Comparison of ENCODE assay signal across 13 cellular contexts in the genomic region with DNA sequence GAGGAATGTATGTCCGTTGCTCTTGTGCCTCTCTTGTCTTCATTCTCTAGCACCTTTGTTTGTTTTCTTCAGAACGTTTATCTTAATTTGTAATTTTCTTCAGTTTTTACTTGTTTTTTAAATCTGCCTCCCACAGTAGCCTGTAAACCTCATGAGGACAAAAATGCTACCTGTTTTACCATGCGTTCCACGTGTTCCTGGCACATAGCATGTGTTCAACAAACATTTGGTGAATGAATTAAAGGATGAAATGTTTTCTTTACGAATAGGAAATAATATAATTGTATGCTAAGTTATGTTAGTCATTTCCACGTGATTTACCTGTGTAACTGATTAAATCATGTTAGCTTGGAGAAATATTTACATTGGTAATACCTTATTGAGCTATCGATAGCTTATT. TPM values are rescaled to one million over a fixed set of nuclear protein-coding genes. Genes with fewer than 3 reads are reported as not detected.
DNase-seq lines count a peak whose midpoint lies in the region; ATAC-seq and TF ChIP-seq lines count a peak whose summit lies in the region.
"Had no signal": no experiment of that assay in that cellular context is flagged by ENCODE, and none has a peak within 500 bp of the region (broad histone marks: within the 10 kb centered on the region; RNA-seq: fewer than 3 reads in every experiment).

No MANE protein-coding gene starts in this region.

- no peak for TF ChIP-seq RAD21 in HCT116 (IDR thresholded peaks at IDR 0.05; ENCODE audit: low read depth)

- no peak for TF ChIP-seq POLR2A in HCT116 (IDR thresholded peaks at IDR 0.05; ENCODE audit: borderline replicate concordance, extremely low read depth, insufficient read depth, insufficient read length)

- TF ChIP-seq CTCF in HCT116 (IDR thresholded peaks at IDR 0.05 in 2 of 3, conservative IDR thresholded peaks at IDR 0.05 in 1 of 3; ENCODE audit: borderline replicate concordance in 1 of 3, insufficient read depth in 1 of 3, low read depth in 2 of 3, low read length in 2 of 3) (no peak), lower lobe of right lung (IDR thresholded peaks at IDR 0.05) (no peak)

- peaks cover 75% of the 10 kb centered on the region for H3K79me2 ChIP-seq in HCT116 (ENCODE audit: insufficient read depth, low read length)

- H3K4me3 Mint-ChIP-seq in activated naive CD8-positive, alpha-beta T cell, result peak overlapping the region; percentile 100

- H3K27me3 ChIP-seq in BLaER1 (no peaks in the 10 kb centered on the region), HCT116 (ENCODE audit: insufficient read depth, low read length) (no peaks in the 10 kb centered on the region), lower lobe of right lung (ENCODE audit: low read depth) (no peaks in the 10 kb centered on the region)
- H3K27me3 ChIP-seq: stomach had no signal

- peaks cover 12% of the 10 kb centered on the region for H3K9me3 Mint-ChIP-seq in activated naive CD8-positive, alpha-beta T cell (ENCODE audit: low read depth)

- BruUV-seq in HCT116 (replicated peaks; lab: Mats Ljungman, UMichigan), result no TSS peak

- ATAC-seq in HCT116 (no peak), lower lobe of right lung (no peak)
- ATAC-seq: left lobe of liver had no signal

- RAD21 ChIA-PET in HCT116 (lab: Charles Lee; ENCODE audit: low non-redundant PET in 1 of 2, low total read pairs in 2 of 2, uncharacterized antibody in 2 of 2, unreplicated experiment in 2 of 2), result no interaction called here

- no peak overlapping the region for H2AFZ ChIP-seq in HCT116 (ENCODE audit: low read depth, low read length, poor library complexity, severe bottlenecking)

- CTCF ChIA-PET in HCT116 (lab: Charles Lee), result no interaction called here

- POLR2A ChIA-PET in HCT116 (lab: Charles Lee), result no interaction called here

- H3K27me3 Mint-ChIP-seq in activated naive CD8-positive, alpha-beta T cell, result no peaks in the 10 kb centered on the region

- peaks cover 34% of the 10 kb centered on the region for H3K36me3 Mint-ChIP-seq in activated naive CD8-positive, alpha-beta T cell

- H3K36me3 ChIP-seq in BLaER1 (peaks cover 61% of the 10 kb centered on the region), HCT116 (ENCODE audit: control insufficient read depth in 1 of 2, insufficient read depth in 2 of 2, low read length in 2 of 2) (peaks cover 2 to 31% of the 10 kb centered on the region in 2 experiments; a peak in 2 of 4 replicates), lower lobe of right lung (peaks cover 17% of the 10 kb centered on the region)

- H3K4me1 ChIP-seq in BLaER1, result peaks cover 25% of the 10 kb centered on the region
- H3K4me1 ChIP-seq in HCT116 (ENCODE audit: control insufficient read depth in 1 of 2, insufficient read depth in 2 of 2, low read length in 2 of 2), result peaks cover 7 to 13% of the 10 kb centered on the region in 2 experiments; a peak in 2 of 4 replicates
- peaks cover 34% of the 10 kb centered on the region for H3K4me1 ChIP-seq in lower lobe of right lung

- no peak for DNase-seq in HCT116 (ENCODE audit: low read depth, low spot score)
- DNase-seq in lower lobe of right lung, result no peak
- no peak for DNase-seq in NCI-H82 (lab: John Stamatoyannopoulos, UW)
- no peak for DNase-seq in activated effector memory CD4-positive, alpha-beta T cell treated with Interleukin-2 at 50 U/mL for 16 hours
- DNase-seq in NCI-H1930 (lab: John Stamatoyannopoulos, UW), result no peak
- DNase-seq in T-helper 9 cell, result no peak
- DNase-seq: activated naive CD4-positive, alpha-beta T cell; HCEC 1CT; NCI-H2171; stomach had no signal

- H3K4me3 ChIP-seq in BLaER1 (peak overlapping the region; percentile 98; the same call in 1 of the 2 replicates), HCT116 (replicated peaks in 1 of 2; ENCODE audit: low read depth in 1 of 2, low read length in 2 of 2) (no peak overlapping the region), lower lobe of right lung (peak overlapping the region; percentile 99)

- H3K4me1 Mint-ChIP-seq in activated naive CD8-positive, alpha-beta T cell (ENCODE audit: low read depth), result peaks cover 66% of the 10 kb centered on the region

- H3K9ac ChIP-seq in BLaER1 (peak overlapping the region; percentile 99; the same call in 1 of the 2 replicates), HCT116 (ENCODE audit: low read length) (no peak overlapping the region)

- H4K20me1 ChIP-seq in BLaER1, result peaks cover 68% of the 10 kb centered on the region
- H4K20me1 ChIP-seq in HCT116 (ENCODE audit: insufficient read depth), result peaks cover 4% of the 10 kb centered on the region; the same call in 1 of the 2 replicates

- H3K27ac ChIP-seq in BLaER1, result no peak overlapping the region
- H3K27ac ChIP-seq in HCT116 (ENCODE audit: low read depth, low read length), result no peak overlapping the region
- no peak overlapping the region for H3K27ac ChIP-seq in lower lobe of right lung

- peak overlapping the region; percentile 87 for H3K4me2 ChIP-seq in BLaER1
- H3K4me2 ChIP-seq in HCT116 (ENCODE audit: low read length), result peak overlapping the region; percentile 78; the same call in 1 of the 2 replicates

- H3K9me3 ChIP-seq in BLaER1, result peaks cover 33% of the 10 kb centered on the region
- peaks cover 5 to 10% of the 10 kb centered on the region in 2 experiments; a peak in 2 of 4 replicates for H3K9me3 ChIP-seq in HCT116 (ENCODE audit: control insufficient read depth in 1 of 2, insufficient read depth in 1 of 2, low read depth in 1 of 2, low read length in 2 of 2)
- peaks cover 14% of the 10 kb centered on the region for H3K9me3 ChIP-seq in lower lobe of right lung

- intact Hi-C loops in HCT116 (cut with micrococcal nuclease) (no loop called here), lower lobe of right lung (cut with DNase I) (no loop called here)

- peak overlapping the region; percentile 75 for H3K27ac Mint-ChIP-seq in activated naive CD8-positive, alpha-beta T cell

- no peaks in the 10 kb centered on the region for H3K9me2 ChIP-seq in HCT116 (ENCODE audit: insufficient read depth)

TF ChIP-seq in HCT116, 20 proteins besides CTCF, POLR2A, EP300 and RAD21:
- TF ChIP-seq EZH2phosphoT487 (IDR thresholded peaks at IDR 0.05; ENCODE audit: borderline replicate concordance) (no peak), CEBPB (IDR thresholded peaks at IDR 0.05; ENCODE audit: low read depth) (no peak), ZFX (IDR thresholded peaks at IDR 0.05) (no peak), ZNF274 (IDR thresholded peaks at IDR 0.05; ENCODE audit: low read depth, low read length) (no peak), ELF1 (IDR thresholded peaks at IDR 0.05; ENCODE audit: borderline replicate concordance, low read depth) (no peak), CBX3 (IDR thresholded peaks at IDR 0.05; ENCODE audit: low read depth) (no peak), EGR1 (IDR thresholded peaks at IDR 0.05; ENCODE audit: low read depth) (no peak), POLR2AphosphoS5 (IDR thresholded peaks at IDR 0.05; ENCODE audit: low read depth, low read length) (no peak), TCF7L2 (IDR thresholded peaks at IDR 0.05; ENCODE audit: borderline replicate concordance, extremely low read depth, insufficient read depth, insufficient read length) (no peak), SRF (IDR thresholded peaks at IDR 0.05; ENCODE audit: low read depth) (no peak), JUND (IDR thresholded peaks at IDR 0.05) (no peak), SP1 (IDR thresholded peaks at IDR 0.05; ENCODE audit: low read depth) (no peak), EZH2 (IDR thresholded peaks at IDR 0.05) (no peak), FOSL1 (IDR thresholded peaks at IDR 0.05; ENCODE audit: low read depth) (no peak), YY1 (IDR thresholded peaks at IDR 0.05; ENCODE audit: extremely low read depth, insufficient replicate concordance, low read depth, low read length) (no peak)
- TF ChIP-seq, protein P1, sequence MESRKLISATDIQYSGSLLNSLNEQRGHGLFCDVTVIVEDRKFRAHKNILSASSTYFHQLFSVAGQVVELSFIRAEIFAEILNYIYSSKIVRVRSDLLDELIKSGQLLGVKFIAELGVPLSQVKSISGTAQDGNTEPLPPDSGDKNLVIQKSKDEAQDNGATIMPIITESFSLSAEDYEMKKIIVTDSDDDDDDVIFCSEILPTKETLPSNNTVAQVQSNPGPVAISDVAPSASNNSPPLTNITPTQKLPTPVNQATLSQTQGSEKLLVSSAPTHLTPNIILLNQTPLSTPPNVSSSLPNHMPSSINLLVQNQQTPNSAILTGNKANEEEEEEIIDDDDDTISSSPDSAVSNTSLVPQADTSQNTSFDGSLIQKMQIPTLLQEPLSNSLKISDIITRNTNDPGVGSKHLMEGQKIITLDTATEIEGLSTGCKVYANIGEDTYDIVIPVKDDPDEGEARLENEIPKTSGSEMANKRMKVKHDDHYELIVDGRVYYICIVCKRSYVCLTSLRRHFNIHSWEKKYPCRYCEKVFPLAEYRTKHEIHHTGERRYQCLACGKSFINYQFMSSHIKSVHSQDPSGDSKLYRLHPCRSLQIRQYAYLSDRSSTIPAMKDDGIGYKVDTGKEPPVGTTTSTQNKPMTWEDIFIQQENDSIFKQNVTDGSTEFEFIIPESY (IDR thresholded peaks at IDR 0.05; ENCODE audit: extremely low read depth, insufficient replicate concordance, low read length), result no peak
- TF ChIP-seq, protein P2, sequence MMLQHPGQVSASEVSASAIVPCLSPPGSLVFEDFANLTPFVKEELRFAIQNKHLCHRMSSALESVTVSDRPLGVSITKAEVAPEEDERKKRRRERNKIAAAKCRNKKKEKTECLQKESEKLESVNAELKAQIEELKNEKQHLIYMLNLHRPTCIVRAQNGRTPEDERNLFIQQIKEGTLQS (IDR thresholded peaks at IDR 0.05), result no peak
- TF ChIP-seq, protein P3, sequence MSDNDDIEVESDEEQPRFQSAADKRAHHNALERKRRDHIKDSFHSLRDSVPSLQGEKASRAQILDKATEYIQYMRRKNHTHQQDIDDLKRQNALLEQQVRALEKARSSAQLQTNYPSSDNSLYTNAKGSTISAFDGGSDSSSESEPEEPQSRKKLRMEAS (IDR thresholded peaks at IDR 0.05), result no peak

RNA-seq across cellular contexts. Expression of a gene that starts 2.2 kb away (rescaled TPM):
- total RNA-seq in HCT116 (2021; ENCODE audit: unreplicated experiment) (64.3 TPM), lower lobe of right lung (67.2 TPM)
- polyA plus RNA-seq in HCT116 (2012), result 24.9 and 29.9 TPM in 2 replicates

Comparison
In these comparisons a context has a peak if more than half of its experiments do, and no peak if none do; other contexts are left out.
1. H3K4me3 ChIP-seq: peak in BLaER1 (single experiment) and lower lobe of right lung (single experiment); none in HCT116 (0 of 2).